ENCODE assay signal across 8 cellular contexts in genomic region chr1:181483084-181483559, GRCh38. TPM values are rescaled to one million over a fixed set of nuclear protein-coding genes. Genes with fewer than 3 reads are reported as not detected.
DNase-seq lines count a peak whose midpoint lies in the region; ATAC-seq and TF ChIP-seq lines count a peak whose summit lies in the region.

Gene CACNA1E, plus strand, starts transcription at chr1:181483517. Its CDS starts 228 bp downstream, at chr1:181483745.

- H3K9me3 ChIP-seq in lower lobe of right lung (no peaks in the 10 kb centered on the region), testis (no peaks in the 10 kb centered on the region)

- WGBS in testis, 2 donors, result 1 to 2% methylated on average over 12 of the region's 12 CpGs

- peaks cover 68% of the 10 kb centered on the region for H3K27me3 Mint-ChIP-seq in activated T-cell treated with anti-CD3 and anti-CD28 coated beads, Interleukin-2, amount 50 U/mL, for 4 hours (ENCODE audit: low read depth)

- H3K4me1 Mint-ChIP-seq in activated T-cell treated with anti-CD3 and anti-CD28 coated beads, Interleukin-2, amount 50 U/mL, for 4 hours (ENCODE audit: low read depth), result peaks cover 17% of the 10 kb centered on the region

- peak within 1 kb of the TSS; percentile 33 for H3K4me3 Mint-ChIP-seq in activated T-cell treated with anti-CD3 and anti-CD28 coated beads, Interleukin-2, amount 50 U/mL, for 4 hours

- no peak for TF ChIP-seq POLR2A in testis (IDR thresholded peaks at IDR 0.05)

- no peak for DNase-seq in activated T-cell treated with anti-CD3 and anti-CD28 coated beads, Interleukin-2, amount 50 U/mL, for 4 hours
- no peak for DNase-seq in activated T-cell treated with anti-CD3 and anti-CD28 coated beads for 4 hours
- DNase-seq in lower lobe of right lung, result no peak
- no peak for DNase-seq in testis
- DNase-seq in HT-29 (ENCODE audit: low spot score), result no peak

- H3K27ac ChIP-seq in angular gyrus (ENCODE audit: low read depth, low read length) (peak within 1 kb of the TSS; percentile 67), lower lobe of right lung (no peak within 1 kb of the TSS), testis (no peak within 1 kb of the TSS)

- H3K27me3 ChIP-seq in lower lobe of right lung (ENCODE audit: low read depth) (peaks cover 65% of the 10 kb centered on the region), testis (no peaks in the 10 kb centered on the region)

- H3K36me3 ChIP-seq in lower lobe of right lung, result no peaks in the 10 kb centered on the region
- no peaks in the 10 kb centered on the region for H3K36me3 ChIP-seq in testis (ENCODE audit: low read depth, missing control alignments)

- H3K4me3 ChIP-seq in lower lobe of right lung, result peak within 1 kb of the TSS; percentile 35
- H3K4me3 ChIP-seq in testis, result peak within 1 kb of the TSS; percentile 16 to 65

- intact Hi-C loops in lower lobe of right lung (cut with DNase I) (no loop called here), testis (cut with DNase I; ENCODE audit: low total_unique reads) (no loop called here)

- ATAC-seq in activated T-cell treated with anti-CD3 and anti-CD28 coated beads, Interleukin-2, amount 50 U/mL, for 4 hours, result no peak
- ATAC-seq in lower lobe of right lung (no peak), GM21381 (IDR thresholded peaks at IDR 0.05; ENCODE audit: unreplicated experiment) (no peak), HG03469 (IDR thresholded peaks at IDR 0.05; ENCODE audit: unreplicated experiment) (no peak)

- TF ChIP-seq CTCF in lower lobe of right lung (IDR thresholded peaks at IDR 0.05) (no peak), testis (IDR thresholded peaks at IDR 0.05) (no peak)

- no peaks in the 10 kb centered on the region for H3K36me3 Mint-ChIP-seq in activated T-cell treated with anti-CD3 and anti-CD28 coated beads, Interleukin-2, amount 50 U/mL, for 4 hours (ENCODE audit: insufficient read depth)

- H3K9me3 Mint-ChIP-seq in activated T-cell treated with anti-CD3 and anti-CD28 coated beads, Interleukin-2, amount 50 U/mL, for 4 hours, result no peaks in the 10 kb centered on the region

- no peaks in the 10 kb centered on the region for H3K4me1 ChIP-seq in lower lobe of right lung
- peaks cover 6% of the 10 kb centered on the region for H3K4me1 ChIP-seq in testis

RNA-seq across cellular contexts. Expression of gene CACNA1E, which starts in this region (rescaled TPM):
- total RNA-seq in activated T-cell treated with anti-CD3 and anti-CD28 coated beads, Interleukin-2, amount 50 U/mL, for 4 hours, result under 1 TPM in 1 of 3 donors, not detected in 2; 0.08 TPM
- total RNA-seq in lower lobe of right lung, result 0.27 TPM
- total RNA-seq in testis, result 10 to 100 TPM in 1 of 2 donors, 1 to 10 TPM in 1; 9.1 to 12.6 TPM
- polyA plus RNA-seq in testis (ENCODE audit: insufficient read depth, low read depth, low replicate concordance), result 2.4 TPM
- not detected in 2 replicates for total RNA-seq in HT-29 (2014; rRNA removed; shearing (Covaris generic))
